33 cellular contexts compared by ENCODE assay signal in the genomic region with DNA sequence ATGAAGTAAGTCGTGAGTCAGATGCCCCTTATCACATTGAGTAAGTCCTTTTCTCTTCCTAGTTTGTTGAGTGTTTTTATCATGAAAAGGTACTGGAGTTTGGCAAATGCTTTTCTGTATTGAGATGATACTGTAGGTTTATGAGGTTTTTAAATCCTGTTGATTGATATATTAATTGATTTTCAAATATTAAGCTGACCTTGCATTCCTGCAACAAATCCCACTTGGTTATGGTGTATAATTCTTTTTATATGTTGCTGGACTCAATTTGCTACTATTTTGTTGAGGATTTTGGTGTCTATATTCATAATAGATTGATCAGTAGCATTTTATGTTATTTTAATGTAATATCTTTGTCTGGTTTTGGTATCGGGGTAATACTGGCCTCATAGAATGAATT.
"Had no signal": no experiment of that assay in that cellular context is flagged by ENCODE, and none has a peak within 500 bp of the region (broad histone marks: within the 10 kb centered on the region; RNA-seq: fewer than 3 reads in every experiment).

No MANE protein-coding gene starts in this region.

- H3K4me1 ChIP-seq: adrenal gland, body of pancreas, breast epithelium had no signal

- H3K4me3 ChIP-seq: adrenal gland, body of pancreas, breast epithelium had no signal

- DNase-seq: activated B cell treated with CpG ODN at 0.5 μM for 24 hours; activated CD4-positive, alpha-beta memory T cell treated with anti-CD3 and anti-CD28 coated beads for 36 hours; activated CD4-positive, alpha-beta T cell treated with anti-CD3 and anti-CD28 coated beads for 4 hours; activated CD4-positive, alpha-beta T cell treated with anti-CD3 and anti-CD28 coated beads, Interleukin-2, amount 10 ng/mL, durations not matched to agents 24 days and 14 days; activated CD4-positive, alpha-beta T cell treated with anti-CD3 and anti-CD28 coated beads, Interleukin-2, amount 50 U/mL, for 1 hour; activated CD4-positive, alpha-beta T cell treated with anti-CD3 and anti-CD28 coated beads, Interleukin-2, amount 50 U/mL, for 4 hours; activated CD4-positive, CD25-positive, alpha-beta regulatory T cell treated with anti-CD3 and anti-CD28 coated beads, Interleukin-2, amount 50 U/mL, for 72 hours; activated CD8-positive, alpha-beta memory T cell treated with anti-CD3 and anti-CD28 coated beads, Interleukin-2, amount 50 U/mL, for 4 hours; activated CD8-positive, alpha-beta T cell treated with anti-CD3 and anti-CD28 coated beads for 36 hours; activated effector memory CD4-positive, alpha-beta T cell treated with anti-CD3 and anti-CD28 coated beads, Interleukin-2, amount 50 U/mL, for 16 hours; activated gamma-delta T cell treated with Interleukin-2 at 50 U/mL for 16 hours; activated naive CD4-positive, alpha-beta T cell; activated naive CD4-positive, alpha-beta T cell treated with anti-CD3 and anti-CD28 coated beads for 36 hours; activated naive CD4-positive, alpha-beta T cell treated with anti-CD3 and anti-CD28 coated beads, Interleukin-2, amount 50 U/mL, for 16 hours; activated naive CD8-positive, alpha-beta T cell treated with anti-CD3 and anti-CD28 coated beads for 36 hours; activated T-cell treated with anti-CD3 and anti-CD28 coated beads for 4 hours; activated T-cell treated with anti-CD3 and anti-CD28 coated beads, Interleukin-2, amount 50 U/mL, for 1 hour; activated T-cell treated with anti-CD3 and anti-CD28 coated beads, Interleukin-2, amount 50 U/mL, for 4 hours; activated T-cell treated with anti-CD3 and anti-CD28 coated beads, Interleukin-2, amount 50 U/mL, for 72 hours; adrenal gland; amniotic stem cell; aorta; body of pancreas; brain microvascular endothelial cell; central memory CD4-positive, alpha-beta T cell; T-helper 2 cell; T-helper 9 cell had no signal

- H3K9me3 ChIP-seq: body of pancreas, breast epithelium had no signal

- H3K27me3 ChIP-seq: adrenal gland, body of pancreas, brain microvascular endothelial cell, breast epithelium had no signal

- H3K27ac ChIP-seq: adrenal gland, body of pancreas, brain microvascular endothelial cell, breast epithelium, VCaP had no signal

- ATAC-seq: activated CD8-positive, alpha-beta T cell treated with anti-CD3 and anti-CD28 coated beads for 36 hours; activated naive CD4-positive, alpha-beta T cell treated with anti-CD3 and anti-CD28 coated beads, Interleukin-2, amount 50 U/mL, for 72 hours; activated T-cell treated with anti-CD3 and anti-CD28 coated beads, Interleukin-2, amount 50 U/mL, for 4 hours; activated T-cell treated with anti-CD3 and anti-CD28 coated beads, Interleukin-2, amount 50 U/mL, for 72 hours; activated T-helper 17 cell treated with anti-CD3 and anti-CD28 coated beads, Interleukin-2, amount 50 U/mL, for 72 hours; body of pancreas had no signal

- FAIRE-seq: astrocyte, TTC549 had no signal

- H3K36me3 ChIP-seq: adrenal gland, brain microvascular endothelial cell, breast epithelium had no signal
